Comparison of ENCODE assay signal across 1 cellular context in the genomic region with DNA sequence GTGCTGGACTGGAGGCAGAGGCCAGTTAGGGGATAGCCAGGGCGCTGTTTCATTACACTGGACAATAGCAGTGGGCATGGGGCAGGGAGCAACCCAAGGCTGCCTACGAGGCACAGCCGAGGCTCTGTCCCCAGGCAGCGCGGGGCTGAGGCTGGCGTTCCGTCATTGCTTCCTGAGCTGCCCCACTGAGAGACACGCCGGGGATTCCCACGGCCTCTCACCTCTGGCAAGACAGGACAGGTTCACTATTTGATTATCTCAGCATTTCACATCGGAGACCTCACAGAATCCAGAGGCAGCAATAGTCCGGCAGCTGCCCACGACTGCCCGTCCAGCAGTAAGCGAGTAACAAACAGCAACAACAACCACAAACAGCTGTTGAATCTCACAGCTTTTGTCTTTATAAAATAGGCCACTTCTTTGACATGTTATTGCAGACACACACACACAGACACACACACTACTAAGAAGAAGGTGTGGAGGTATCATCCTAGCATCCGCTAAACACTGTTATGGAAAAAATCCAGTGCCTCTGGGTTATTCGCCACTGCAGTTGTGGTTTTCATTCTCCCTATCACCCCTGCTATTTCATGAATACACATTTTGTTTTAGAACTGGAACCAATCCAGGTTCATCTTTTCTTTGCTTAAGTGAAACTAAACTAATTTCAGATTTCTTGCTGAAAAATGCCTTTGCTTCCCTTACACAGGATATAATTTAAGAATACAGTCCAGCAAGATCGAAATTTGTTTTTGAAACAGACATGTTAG.
TF ChIP-seq lines count a peak whose summit lies in the region.

No MANE protein-coding gene starts in this region.

TF ChIP-seq in GM23338, 12 proteins besides CTCF, POLR2A, EP300 and RAD21 (continued from another document):
- no peak for TF ChIP-seq STAT1 (IDR thresholded peaks at IDR 0.05; ENCODE audit: unreplicated experiment)
- TF ChIP-seq NANOG (IDR thresholded peaks at IDR 0.05; ENCODE audit: borderline replicate concordance) = no peak
- no peak for TF ChIP-seq ZNF331 (CRISPR knock-in tag; IDR thresholded peaks at IDR 0.05; ENCODE audit: low read depth)
TF ChIP-seq in GM23338: peak in this region for 0.
